Comparison of ENCODE assay signal across 1 cellular context in the genomic region with DNA sequence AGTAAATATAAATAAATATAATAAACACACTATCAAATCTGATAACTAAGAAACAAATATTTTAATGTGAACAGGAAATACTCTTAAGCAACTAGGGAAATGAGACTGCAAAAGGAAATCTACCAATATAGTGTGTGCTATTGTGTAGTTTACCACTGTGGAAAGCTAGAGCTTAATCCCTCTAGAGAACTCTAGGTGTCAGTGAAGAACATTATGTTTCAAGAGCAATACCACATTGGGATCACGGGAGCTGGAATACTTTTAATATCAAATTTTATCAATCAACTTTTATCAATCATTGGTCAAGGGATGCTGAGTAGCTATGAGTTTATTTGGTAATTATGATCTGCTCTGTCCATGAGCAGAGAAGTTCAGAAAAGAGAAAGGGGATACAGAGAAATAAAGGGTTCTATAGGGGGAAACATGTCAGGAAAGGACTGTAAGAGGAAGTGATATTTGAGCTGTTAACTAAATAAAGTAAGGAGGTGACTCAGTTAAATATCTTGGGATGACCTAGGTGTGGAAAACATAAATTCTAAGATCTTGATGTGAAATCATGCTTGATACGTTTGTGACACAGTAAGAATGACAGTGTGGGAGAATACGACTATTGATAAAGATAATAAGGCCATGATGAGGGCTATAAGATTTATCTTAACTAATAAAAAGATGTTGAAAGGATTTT.
TF ChIP-seq lines count a peak whose summit lies in the region.

No MANE protein-coding gene starts in this region.

TF ChIP-seq in H1, 55 proteins besides CTCF, POLR2A, EP300 and RAD21 (continued from another document):
- TF ChIP-seq POU5F1 (IDR thresholded peaks at IDR 0.05; ENCODE audit: low read depth, low read length): no peak
